ENCODE assay signal across 20 cellular contexts in genomic region chr12:121701667-121702277, GRCh38. TPM values are rescaled to one million over a fixed set of nuclear protein-coding genes. Genes with fewer than 3 reads are reported as not detected.
"Had no signal": no experiment of that assay in that cellular context is flagged by ENCODE, and none has a peak within 500 bp of the region (broad histone marks: within the 10 kb centered on the region; RNA-seq: fewer than 3 reads in every experiment).

No MANE protein-coding gene starts in this region.

- DNase-seq: activated CD4-positive, alpha-beta T cell treated with anti-CD3 and anti-CD28 coated beads, Interleukin-2, amount 50 U/mL, for 4 hours; activated gamma-delta T cell treated with Interleukin-2 at 50 U/mL for 16 hours; activated T-cell treated with anti-CD3 and anti-CD28 coated beads for 4 hours; adrenal gland; dermis blood vessel endothelial cell; effector memory CD4-positive, alpha-beta T cell; esophagus squamous epithelium; hippocampal formation; left colon; occipital lobe; stimulated activated CD4-positive, alpha-beta T cell treated with anti-CD3 and anti-CD28 coated beads, Interleukin-4, amount 100 ng/mL, for 24 hours; T-helper 2 cell; WERI-Rb-1 had no signal

- H3K36me3 ChIP-seq: adrenal gland, esophagus squamous epithelium, WERI-Rb-1 had no signal

- H3K4me3 ChIP-seq: adrenal gland, esophagus squamous epithelium had no signal

- H3K27me3 ChIP-seq: adrenal gland, esophagus squamous epithelium had no signal

- H3K4me1 ChIP-seq: adrenal gland had no signal

- FAIRE-seq: endothelial cell of umbilical vein, islet of Langerhans, urothelium cell line had no signal

- ATAC-seq: activated naive CD4-positive, alpha-beta T cell treated with anti-CD3 and anti-CD28 coated beads, Interleukin-2, amount 50 U/mL, for 72 hours; left colon; sciatic nerve; stimulated activated effector memory CD8-positive, alpha-beta T cell treated with anti-CD3 and anti-CD28 coated beads, Interleukin-12 subunit alpha, Interleukin-12 subunit beta, amount 100 ng/mL, for 72 hours had no signal

- H3K27ac ChIP-seq: adrenal gland, esophagus squamous epithelium, WERI-Rb-1 had no signal

- H3K9me3 ChIP-seq: adrenal gland, esophagus squamous epithelium had no signal

RNA-seq across cellular contexts. Expression of gene MORN3, which starts 32.3 kb away (rescaled TPM):
- total RNA-seq: dermis blood vessel endothelial cell, fibroblast of villous mesenchyme, left colon had no signal
